1 cellular context compared by ENCODE assay signal in the genomic region with DNA sequence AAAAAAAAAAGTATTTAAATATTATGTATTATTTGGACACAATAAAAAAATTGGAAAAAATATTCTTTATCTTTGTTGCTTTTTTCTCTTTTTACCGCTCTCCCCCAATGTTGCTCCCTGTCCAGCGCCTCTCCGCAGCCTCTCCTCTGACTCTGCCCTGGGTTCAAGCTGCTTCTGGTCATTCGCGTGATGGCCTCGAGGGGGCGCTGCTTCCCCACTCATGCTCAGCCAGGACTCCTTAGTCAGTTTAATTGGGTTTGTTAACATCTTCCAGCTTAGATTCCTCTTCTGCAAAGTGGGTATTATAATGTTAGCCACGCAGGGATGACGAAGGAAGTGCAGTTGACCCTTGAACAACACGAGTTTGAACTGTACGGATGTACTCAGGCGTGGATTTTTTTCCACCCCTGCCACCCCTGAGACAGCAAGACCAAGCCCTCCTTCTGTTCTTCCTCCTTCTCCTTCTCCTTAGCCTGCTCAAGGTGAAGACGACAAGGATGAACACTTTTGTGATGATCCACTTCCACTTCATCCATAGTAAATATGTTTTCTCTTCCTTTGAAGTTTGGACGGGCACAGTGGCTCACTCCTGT.
TF ChIP-seq lines count a peak whose summit lies in the region.

No MANE protein-coding gene starts in this region.

TF ChIP-seq in endothelial cell of umbilical vein, 7 proteins besides CTCF, POLR2A, EP300 and RAD21:
- TF ChIP-seq EZH2 (IDR thresholded peaks at IDR 0.05; ENCODE audit: borderline replicate concordance, low read depth, low read length, severe bottlenecking) (no peak), JUN (IDR thresholded peaks at IDR 0.05; ENCODE audit: borderline replicate concordance, insufficient read depth, insufficient read length, low read depth) (no peak), POLR2AphosphoS5 (IDR thresholded peaks at IDR 0.05; ENCODE audit: insufficient read depth, low read depth, low read length) (no peak), GATA2 (IDR thresholded peaks at IDR 0.05; ENCODE audit: insufficient read depth, insufficient read length, low read depth, low read length) (no peak), MYC (IDR thresholded peaks at IDR 0.05; ENCODE audit: low read depth, low read length) (no peak), FOS (IDR thresholded peaks at IDR 0.05; ENCODE audit: borderline replicate concordance, insufficient read depth, low read length) (no peak)
- TF ChIP-seq, protein P1, sequence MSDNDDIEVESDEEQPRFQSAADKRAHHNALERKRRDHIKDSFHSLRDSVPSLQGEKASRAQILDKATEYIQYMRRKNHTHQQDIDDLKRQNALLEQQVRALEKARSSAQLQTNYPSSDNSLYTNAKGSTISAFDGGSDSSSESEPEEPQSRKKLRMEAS (IDR thresholded peaks at IDR 0.05; ENCODE audit: insufficient read depth, insufficient read length) = no peak
